In genomic region chr4:1012031-1012739, GRCh38 we compare ENCODE assay signal across 1 cellular context.
A peak's percentile ranks its signal among the peaks of the same experiment; 100 is the strongest.
TF ChIP-seq lines count a peak whose summit lies in the region.

No MANE protein-coding gene starts in this region.

TF ChIP-seq in K562, 482 proteins besides CTCF, POLR2A, EP300 and RAD21 (continues in another document):
- TF ChIP-seq DDX20 (tag; IDR thresholded peaks at IDR 0.05; ENCODE audit: low read depth) (no peak), SFPQ (IDR thresholded peaks at IDR 0.05; ENCODE audit: low read depth, low read length) (no peak), IRF2 (CRISPR knock-in tag; IDR thresholded peaks at IDR 0.05) (no peak), TRIM28 (IDR thresholded peaks at IDR 0.05) (peak; percentile 87; the same call in 1 of the 2 replicates), FOS (IDR thresholded peaks at IDR 0.05; ENCODE audit: extremely low read depth, insufficient read length) (no peak), ZNF609 (CRISPR knock-in tag; IDR thresholded peaks at IDR 0.05; ENCODE audit: borderline replicate concordance) (no peak), YY1 (IDR thresholded peaks at IDR 0.05; ENCODE audit: borderline replicate concordance in 1 of 3, control insufficient read depth in 1 of 3, extremely low read depth in 1 of 3, insufficient read depth in 3 of 3, insufficient read length in 1 of 3, insufficient replicate concordance in 2 of 3, low read depth in 1 of 3, low read length in 2 of 3) (peak in 2 of 3 experiments; percentile 52 to 79), GATAD2A (IDR thresholded peaks at IDR 0.05) (no peak), HNRNPK (IDR thresholded peaks at IDR 0.05; ENCODE audit: low read depth, low read length, poor library complexity, severe bottlenecking) (no peak), FOXM1 (IDR thresholded peaks at IDR 0.05; ENCODE audit: low read depth) (no peak), FOXM1 (CRISPR knock-in tag; IDR thresholded peaks at IDR 0.05; ENCODE audit: low read depth) (no peak), ELK1 (CRISPR knock-in tag; IDR thresholded peaks at IDR 0.05) (no peak), FIP1L1 (IDR thresholded peaks at IDR 0.05; ENCODE audit: low read depth, low read length, poor library complexity, severe bottlenecking) (no peak), RNF219 (CRISPR knock-in tag; IDR thresholded peaks at IDR 0.05) (no peak), SMAD2 (IDR thresholded peaks at IDR 0.05; ENCODE audit: low read depth, low read length) (no peak), SMAD4 (CRISPR knock-in tag; conservative IDR thresholded peaks at IDR 0.05) (peak; percentile 76), MBD1 (CRISPR knock-in tag; IDR thresholded peaks at IDR 0.05) (no peak), SIN3A (IDR thresholded peaks at IDR 0.05; ENCODE audit: borderline replicate concordance in 2 of 2, control insufficient read depth in 1 of 2, low read depth in 2 of 2, low read length in 2 of 2) (peak; percentile 43 to 73; a peak in 1 of 4 replicates), SNRNP70 (optimal IDR thresholded peaks at IDR 0.05; ENCODE audit: low read depth, low read length) (no peak), NONO (IDR thresholded peaks at IDR 0.05; ENCODE audit: low read depth in 2 of 2, low read length in 1 of 2) (no peak), ZNF274 (IDR thresholded peaks at IDR 0.05; ENCODE audit: borderline replicate concordance, low read depth, low read length) (no peak), TCF3 (CRISPR knock-in tag; IDR thresholded peaks at IDR 0.05) (no peak), ZNF699 (CRISPR knock-in tag; IDR thresholded peaks at IDR 0.05; ENCODE audit: insufficient replicate concordance) (no peak), RBM34 (IDR thresholded peaks at IDR 0.05; ENCODE audit: borderline replicate concordance, insufficient read depth, low read length) (no peak), TRIM25 (IDR thresholded peaks at IDR 0.05; ENCODE audit: borderline replicate concordance) (no peak), BRF2 (IDR thresholded peaks at IDR 0.05; ENCODE audit: borderline replicate concordance, insufficient read depth, insufficient read length) (no peak), ZNF79 (CRISPR knock-in tag; IDR thresholded peaks at IDR 0.05; ENCODE audit: low read depth) (no peak), ZBTB8A (IDR thresholded peaks at IDR 0.05; ENCODE audit: partially characterized antibody) (no peak), ZBTB11 (CRISPR knock-in tag; IDR thresholded peaks at IDR 0.05) (no peak), CBX5 (IDR thresholded peaks at IDR 0.05; ENCODE audit: borderline replicate concordance, low read depth) (peak; percentile 61; the same call in 1 of the 2 replicates), E2F3 (CRISPR knock-in tag; IDR thresholded peaks at IDR 0.05) (no peak), BCLAF1 (IDR thresholded peaks at IDR 0.05; ENCODE audit: borderline replicate concordance in 1 of 2, control insufficient read depth in 1 of 2, low read depth in 2 of 2, low read length in 1 of 2) (no peak), CBX2 (IDR thresholded peaks at IDR 0.05; ENCODE audit: insufficient read depth, low read length, poor library complexity, severe bottlenecking) (no peak), RAD51 (IDR thresholded peaks at IDR 0.05; ENCODE audit: borderline replicate concordance, low read depth) (no peak), EGR1 (conservative IDR thresholded peaks at IDR 0.05) (peak; percentile 65), NFXL1 (CRISPR knock-in tag; IDR thresholded peaks at IDR 0.05) (no peak), SMARCA5 (IDR thresholded peaks at IDR 0.05) (no peak)
